ENCODE assay signal across 8 cellular contexts in the genomic region with DNA sequence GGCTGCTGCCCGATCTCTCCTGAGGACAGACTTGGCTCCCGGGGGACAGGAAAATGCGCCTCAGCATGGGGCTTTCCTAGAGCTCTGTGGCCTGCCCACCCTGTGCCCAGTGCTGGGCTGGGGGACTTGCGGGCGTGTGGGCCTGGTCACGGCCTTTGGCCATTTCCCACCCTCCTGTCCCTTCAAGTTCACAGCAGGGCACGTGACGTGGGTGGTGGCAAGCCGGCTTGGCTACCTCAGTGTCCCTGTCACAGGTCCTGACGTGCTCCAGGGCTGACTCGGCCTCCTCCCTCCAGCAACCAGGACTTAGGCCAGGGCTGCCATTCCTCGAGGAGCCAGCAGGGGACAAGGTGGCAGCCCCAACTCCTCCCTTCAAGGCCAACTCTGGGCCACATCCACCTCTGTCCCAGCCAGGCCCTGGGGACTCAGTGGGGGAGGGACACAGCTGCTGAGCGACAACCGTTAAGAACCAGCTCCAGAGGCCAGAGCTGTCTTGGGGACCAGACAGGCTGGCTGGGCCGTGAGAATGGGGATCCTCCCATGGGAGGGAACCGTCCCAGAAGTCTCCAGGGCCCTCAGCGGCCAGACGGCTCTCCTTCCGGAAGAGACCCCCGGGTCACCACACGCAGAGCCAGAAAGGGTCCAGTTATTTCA. TPM values are rescaled to one million over a fixed set of nuclear protein-coding genes. Genes with fewer than 3 reads are reported as not detected.
DNase-seq lines count a peak whose midpoint lies in the region; ATAC-seq and TF ChIP-seq lines count a peak whose summit lies in the region.

No MANE protein-coding gene starts in this region.

- TF ChIP-seq CTCF in fibroblast of the aortic adventitia (IDR thresholded peaks at IDR 0.05; ENCODE audit: insufficient read depth, low read length) (peak; percentile 83), neural progenitor cell (IDR thresholded peaks at IDR 0.05) (peak; percentile 66), uterus (IDR thresholded peaks at IDR 0.05) (peak; percentile 37 to 75 (median 65))

- H3K27ac ChIP-seq in CD4-positive, CD25-positive, alpha-beta regulatory T cell (ENCODE audit: insufficient read depth, low read length, poor library complexity, severe bottlenecking), result peak overlapping the region; percentile 91
- H3K27ac ChIP-seq in neural progenitor cell (no peak overlapping the region), uterus (peak overlapping the region; percentile 47 to 48)

- no peak overlapping the region for H2AFZ ChIP-seq in neural progenitor cell (replicated peaks)

- no peaks in the 10 kb centered on the region for H3K9me3 ChIP-seq in CD4-positive, CD25-positive, alpha-beta regulatory T cell (ENCODE audit: control insufficient read depth in 2 of 2, low read length in 2 of 2)
- no peaks in the 10 kb centered on the region for H3K9me3 ChIP-seq in NT2/D1 (ENCODE audit: insufficient read depth, low read length)
- no peaks in the 10 kb centered on the region for H3K9me3 ChIP-seq in neural progenitor cell (ENCODE audit: low read depth)
- no peaks in the 10 kb centered on the region for H3K9me3 ChIP-seq in uterus

- H3F3A ChIP-seq in neural progenitor cell (ENCODE audit: low read depth), result peaks cover 20% of the 10 kb centered on the region

- H3K36me3 Mint-ChIP-seq in CD4-positive, CD25-positive, alpha-beta regulatory T cell, result peaks cover 13% of the 10 kb centered on the region
- H3K36me3 Mint-ChIP-seq in activated T-cell treated with anti-CD3 and anti-CD28 coated beads, Interleukin-2, amount 50 U/mL, for 72 hours (ENCODE audit: insufficient read depth in 2 of 2), result peaks cover 2 to 6% of the 10 kb centered on the region in 2 donors
- H3K36me3 Mint-ChIP-seq in neural progenitor cell, result peaks cover 3% of the 10 kb centered on the region

- no peak overlapping the region for H3K4me2 ChIP-seq in neural progenitor cell

- H3K4me3 Mint-ChIP-seq in CD4-positive, CD25-positive, alpha-beta regulatory T cell, result peak overlapping the region; percentile 52 to 65 (median 55)
- peak overlapping the region; percentile 40 to 60 for H3K4me3 Mint-ChIP-seq in activated T-cell treated with anti-CD3 and anti-CD28 coated beads, Interleukin-2, amount 50 U/mL, for 72 hours
- H3K4me3 Mint-ChIP-seq in neural progenitor cell, result no peak overlapping the region

- H4K20me1 ChIP-seq in neural progenitor cell (ENCODE audit: low read depth), result peaks cover 6% of the 10 kb centered on the region

- peaks cover 4 to 39% (median 11%) of the 10 kb centered on the region in 4 donors for H3K4me1 Mint-ChIP-seq in CD4-positive, CD25-positive, alpha-beta regulatory T cell
- H3K4me1 Mint-ChIP-seq in activated T-cell treated with anti-CD3 and anti-CD28 coated beads, Interleukin-2, amount 50 U/mL, for 72 hours (ENCODE audit: low read depth), result peaks cover 19% of the 10 kb centered on the region
- peaks cover 6% of the 10 kb centered on the region for H3K4me1 Mint-ChIP-seq in neural progenitor cell

- H3K27ac Mint-ChIP-seq in CD4-positive, CD25-positive, alpha-beta regulatory T cell, result peak overlapping the region in 2 of 3 donors; percentile 41 to 73
- H3K27ac Mint-ChIP-seq in activated T-cell treated with anti-CD3 and anti-CD28 coated beads, Interleukin-2, amount 50 U/mL, for 72 hours, result peak overlapping the region; percentile 38
- H3K27ac Mint-ChIP-seq in neural progenitor cell, result peak overlapping the region; percentile 37

- no peaks in the 10 kb centered on the region for H3K27me3 ChIP-seq in CD4-positive, CD25-positive, alpha-beta regulatory T cell (ENCODE audit: control insufficient read depth, insufficient read depth, low read length)
- H3K27me3 ChIP-seq in NT2/D1 (ENCODE audit: insufficient read depth, insufficient read length), result no peaks in the 10 kb centered on the region
- H3K27me3 ChIP-seq in neural progenitor cell, result no peaks in the 10 kb centered on the region
- no peaks in the 10 kb centered on the region for H3K27me3 ChIP-seq in uterus

- no peak for TF ChIP-seq POLR2A in uterus (IDR thresholded peaks at IDR 0.05)

- H3K4me3 ChIP-seq in CD4-positive, CD25-positive, alpha-beta regulatory T cell (ENCODE audit: low read depth, low read length), result no peak overlapping the region
- no peak overlapping the region for H3K4me3 ChIP-seq in NT2/D1 (ENCODE audit: insufficient read length, low read depth)
- H3K4me3 ChIP-seq in fibroblast of the aortic adventitia (ENCODE audit: low read depth, low read length), result no peak overlapping the region
- no peak overlapping the region for H3K4me3 ChIP-seq in neural progenitor cell
- H3K4me3 ChIP-seq in uterus, result no peak overlapping the region

- peak; percentile 35 to 78 (median 35) for DNase-seq in CD4-positive, CD25-positive, alpha-beta regulatory T cell
- DNase-seq in NT2/D1 (ENCODE audit: low read depth, low spot score) (no peak), fibroblast of the aortic adventitia (ENCODE audit: low read depth) (peak; percentile 52), neural progenitor cell (ENCODE audit: low spot score) (peak; percentile 84), uterus (peak; percentile 62 to 69)
- DNase-seq in activated T-cell treated with anti-CD3 and anti-CD28 coated beads, Interleukin-2, amount 50 U/mL, for 72 hours, result peak; percentile 69 to 79

- peaks cover 43% of the 10 kb centered on the region for H3K4me1 ChIP-seq in CD4-positive, CD25-positive, alpha-beta regulatory T cell (ENCODE audit: control insufficient read depth, insufficient read depth, low read length, poor library complexity, severe bottlenecking)
- peaks cover 41% of the 10 kb centered on the region for H3K4me1 ChIP-seq in NT2/D1 (ENCODE audit: insufficient read depth, insufficient read length)
- no peaks in the 10 kb centered on the region for H3K4me1 ChIP-seq in neural progenitor cell
- peaks cover 4 to 14% of the 10 kb centered on the region in 2 donors for H3K4me1 ChIP-seq in uterus

- H3K36me3 ChIP-seq in CD4-positive, CD25-positive, alpha-beta regulatory T cell (ENCODE audit: control insufficient read depth, insufficient read depth, low read length), result peaks cover 54% of the 10 kb centered on the region
- H3K36me3 ChIP-seq in NT2/D1 (ENCODE audit: insufficient read depth, insufficient read length, low read length) (peaks cover 48% of the 10 kb centered on the region), neural progenitor cell (no peaks in the 10 kb centered on the region), uterus (no peaks in the 10 kb centered on the region)

- H3K27me3 Mint-ChIP-seq in CD4-positive, CD25-positive, alpha-beta regulatory T cell, result no peaks in the 10 kb centered on the region
- no peaks in the 10 kb centered on the region for H3K27me3 Mint-ChIP-seq in activated T-cell treated with anti-CD3 and anti-CD28 coated beads, Interleukin-2, amount 50 U/mL, for 72 hours (ENCODE audit: low read depth)
- peaks cover 2% of the 10 kb centered on the region for H3K27me3 Mint-ChIP-seq in neural progenitor cell (ENCODE audit: insufficient read depth, low read depth)

- H3K9me3 Mint-ChIP-seq in CD4-positive, CD25-positive, alpha-beta regulatory T cell, result no peaks in the 10 kb centered on the region
- H3K9me3 Mint-ChIP-seq in activated T-cell treated with anti-CD3 and anti-CD28 coated beads, Interleukin-2, amount 50 U/mL, for 72 hours, result no peaks in the 10 kb centered on the region
- H3K9me3 Mint-ChIP-seq in neural progenitor cell, result no peaks in the 10 kb centered on the region

- ATAC-seq in CD4-positive, CD25-positive, alpha-beta regulatory T cell (ENCODE audit: low read depth in 2 of 2), result peak; percentile 43 to 48
- ATAC-seq in GM19035 (IDR thresholded peaks at IDR 0.05; ENCODE audit: unreplicated experiment), result peak; percentile 67
- ATAC-seq in HG03196 (IDR thresholded peaks at IDR 0.05; ENCODE audit: unreplicated experiment), result peak; percentile 73
- ATAC-seq in activated T-cell treated with anti-CD3 and anti-CD28 coated beads, Interleukin-2, amount 50 U/mL, for 72 hours (replicated peaks in 1 of 2), result peak; percentile 50 to 57

- intact Hi-C loops in uterus (cut with DNase I; ENCODE audit: low total_unique reads), result loop anchor here (10.0 kb wide), 1 partner anchor 50 kb away; the partner anchor contains the start of gene TRIM65

- H3K9ac ChIP-seq in NT2/D1 (ENCODE audit: insufficient read length, low read depth), result peak overlapping the region; percentile 64
- no peak overlapping the region for H3K9ac ChIP-seq in neural progenitor cell

- H3K79me2 ChIP-seq in neural progenitor cell (ENCODE audit: low read depth), result no peaks in the 10 kb centered on the region

RNA-seq across cellular contexts. Expression of gene UNC13D, which starts 1.0 kb away (rescaled TPM):
- total RNA-seq in CD4-positive, CD25-positive, alpha-beta regulatory T cell, result 149 TPM
- 10 to 100 TPM; 41.6 to 51.7 (median 45.0) TPM for polyA plus RNA-seq in CD4-positive, CD25-positive, alpha-beta regulatory T cell
- 10 to 100 TPM; 89.0 to 97.6 TPM for total RNA-seq in activated T-cell treated with anti-CD3 and anti-CD28 coated beads, Interleukin-2, amount 50 U/mL, for 72 hours
- total RNA-seq in fibroblast of the aortic adventitia (ENCODE audit: low replicate concordance) (0.54 and 2.3 TPM in 2 replicates), neural progenitor cell (ENCODE audit: low replicate concordance) (0.09 and 0.96 TPM in 2 replicates), uterus (10 to 100 TPM in 2 of 4 donors, 1 to 10 TPM in 2; 1.2 to 32.7 (median 11.8) TPM)

RNA-seq across cellular contexts. Expression of gene WBP2, which starts 9.9 kb away (rescaled TPM):
- total RNA-seq in CD4-positive, CD25-positive, alpha-beta regulatory T cell, result 118 TPM
- polyA plus RNA-seq in CD4-positive, CD25-positive, alpha-beta regulatory T cell, result 100 to 1,000 TPM in 1 of 4 donors, 10 to 100 TPM in 3; 77.7 to 112 (median 91.2) TPM
- total RNA-seq in activated T-cell treated with anti-CD3 and anti-CD28 coated beads, Interleukin-2, amount 50 U/mL, for 72 hours, result 100 to 1,000 TPM in 1 of 2 donors, 10 to 100 TPM in 1; 90.2 to 109 TPM
- total RNA-seq in fibroblast of the aortic adventitia (ENCODE audit: low replicate concordance), result 23.3 and 24.1 TPM in 2 replicates
- total RNA-seq in neural progenitor cell (ENCODE audit: low replicate concordance), result 20.9 and 23.8 TPM in 2 replicates
- 100 to 1,000 TPM in 1 of 4 donors, 10 to 100 TPM in 3; 19.7 to 115 (median 34.5) TPM for total RNA-seq in uterus

RNA-seq across cellular contexts. Expression of gene TRIM47, which starts 33.2 kb away (rescaled TPM):
- 3.6 TPM for total RNA-seq in CD4-positive, CD25-positive, alpha-beta regulatory T cell
- polyA plus RNA-seq in CD4-positive, CD25-positive, alpha-beta regulatory T cell, result 10 to 100 TPM in 3 of 4 donors, 1 to 10 TPM in 1; 8.7 to 16.6 (median 15.8) TPM
- 10 to 100 TPM; 16.5 to 24.1 TPM for total RNA-seq in activated T-cell treated with anti-CD3 and anti-CD28 coated beads, Interleukin-2, amount 50 U/mL, for 72 hours
- total RNA-seq in fibroblast of the aortic adventitia (ENCODE audit: low replicate concordance) (14.9 and 20.9 TPM in 2 replicates), neural progenitor cell (ENCODE audit: low replicate concordance) (0.90 and 1.3 TPM in 2 replicates), uterus (10 to 100 TPM in 3 of 4 donors, 1 to 10 TPM in 1; 6.8 to 70.1 (median 19.0) TPM)

RNA-seq across cellular contexts. Expression of gene TRIM65, which starts 51.6 kb away (rescaled TPM):
- 18.7 TPM for total RNA-seq in CD4-positive, CD25-positive, alpha-beta regulatory T cell
- 10 to 100 TPM; 16.9 to 24.3 (median 20.1) TPM for polyA plus RNA-seq in CD4-positive, CD25-positive, alpha-beta regulatory T cell
- total RNA-seq in activated T-cell treated with anti-CD3 and anti-CD28 coated beads, Interleukin-2, amount 50 U/mL, for 72 hours, result 10 to 100 TPM; 24.0 to 30.7 TPM
- total RNA-seq in fibroblast of the aortic adventitia (ENCODE audit: low replicate concordance), result 7.7 and 11.4 TPM in 2 replicates
- 17.2 and 36.3 TPM in 2 replicates for total RNA-seq in neural progenitor cell (ENCODE audit: low replicate concordance)
- 10 to 100 TPM; 20.0 to 36.9 (median 30.1) TPM for total RNA-seq in uterus

RNA-seq across cellular contexts. Expression of gene MRPL38, which starts 59.5 kb away (rescaled TPM):
- total RNA-seq in CD4-positive, CD25-positive, alpha-beta regulatory T cell, result 118 TPM
- 10 to 100 TPM; 58.0 to 68.8 (median 64.8) TPM for polyA plus RNA-seq in CD4-positive, CD25-positive, alpha-beta regulatory T cell
- 100 to 1,000 TPM; 101 to 117 TPM for total RNA-seq in activated T-cell treated with anti-CD3 and anti-CD28 coated beads, Interleukin-2, amount 50 U/mL, for 72 hours
- 27.0 and 39.2 TPM in 2 replicates for total RNA-seq in fibroblast of the aortic adventitia (ENCODE audit: low replicate concordance)
- total RNA-seq in neural progenitor cell (ENCODE audit: low replicate concordance), result 26.8 and 57.4 TPM in 2 replicates
- 10 to 100 TPM; 32.3 to 99.8 (median 47.8) TPM for total RNA-seq in uterus
